11 cellular contexts compared by ENCODE assay signal in genomic region chr1:63379583-63379982, GRCh38. TPM values are rescaled to one million over a fixed set of nuclear protein-coding genes. Genes with fewer than 3 reads are reported as not detected.
"Had no signal": no experiment of that assay in that cellular context is flagged by ENCODE, and none has a peak within 500 bp of the region (broad histone marks: within the 10 kb centered on the region; RNA-seq: fewer than 3 reads in every experiment).

No MANE protein-coding gene starts in this region.

- H3K27me3 Mint-ChIP-seq: IgD-negative memory B cell had no signal

- DNase-seq: GM23248, GOT3, H7, HFFc6, KBM-7 had no signal

- H3K9ac ChIP-seq: GM23248, KMS-11 had no signal

- H3K9me3 Mint-ChIP-seq: HFFc6 had no signal

- ATAC-seq: HCT116, HepG2 had no signal

- H3K27ac ChIP-seq: GM23248, HL-60, KMS-11 had no signal

- H3K27ac Mint-ChIP-seq: HFFc6 had no signal

- H3K9me3 ChIP-seq: HAP-1 had no signal

- H3K4me3 ChIP-seq: GM23248, HAP-1 had no signal

- H3K4me3 Mint-ChIP-seq: HFFc6, IgD-negative memory B cell had no signal

RNA-seq across cellular contexts. Expression of gene FOXD3, which starts 57.2 kb away (rescaled TPM):
- total RNA-seq: GM23248, HepG2, HFFc6 had no signal
- polyA plus RNA-seq: GM23248, HepG2, IgD-negative memory B cell had no signal
